ENCODE assay signal across 9 cellular contexts in genomic region chr15:76060098-76060989, GRCh38. TPM values are rescaled to one million over a fixed set of nuclear protein-coding genes. Genes with fewer than 3 reads are reported as not detected.
DNase-seq lines count a peak whose midpoint lies in the region; ATAC-seq and TF ChIP-seq lines count a peak whose summit lies in the region.
"Had no signal": no experiment of that assay in that cellular context is flagged by ENCODE, and none has a peak within 500 bp of the region (broad histone marks: within the 10 kb centered on the region; RNA-seq: fewer than 3 reads in every experiment).

No MANE protein-coding gene starts in this region.

- H3K9me2 ChIP-seq in PC-3 (replicated peaks; ENCODE audit: low read length), result no peaks in the 10 kb centered on the region

- H3K36me3 Mint-ChIP-seq in MCF 10A (ENCODE audit: insufficient read depth, unreplicated experiment), result no peaks in the 10 kb centered on the region

- H3K36me3 ChIP-seq in ES-I3 (ENCODE audit: insufficient read depth, low read length), result no peaks in the 10 kb centered on the region
- no peaks in the 10 kb centered on the region for H3K36me3 ChIP-seq in PC-3 (ENCODE audit: low read depth, low read length)
- H3K36me3 ChIP-seq in tibial nerve, result no peaks in the 10 kb centered on the region

- H3K9ac ChIP-seq in ES-I3 (ENCODE audit: low read depth, low read length) (peak overlapping the region; percentile 58), PC-3 (ENCODE audit: low read length) (no peak overlapping the region)

- no peaks in the 10 kb centered on the region for H3K79me2 ChIP-seq in PC-3 (ENCODE audit: low read length)

- H3F3A ChIP-seq in PC-3 (ENCODE audit: low read length, unreplicated experiment), result no peaks in the 10 kb centered on the region

- TF ChIP-seq CTCF in PC-3 (conservative IDR thresholded peaks at IDR 0.05; ENCODE audit: low read depth, low read length), result no peak
- no peak for TF ChIP-seq CTCF in MCF 10A (IDR thresholded peaks at IDR 0.05; ENCODE audit: unreplicated experiment)
- TF ChIP-seq CTCF in tibial nerve (IDR thresholded peaks at IDR 0.05), result no peak

- WGBS in tibial nerve, 2 donors, result 16 to 20% methylated on average over 20 to 21 of the region's 21 CpGs

- H3K27me3 Mint-ChIP-seq in MCF 10A (ENCODE audit: insufficient read depth, unreplicated experiment), result peaks cover 39% of the 10 kb centered on the region

- DNase-seq in PC-3 (no peak), MCF 10A (ENCODE audit: unreplicated experiment) (no peak), tibial nerve (ENCODE audit: low spot score in 2 of 2) (no peak), NCI-H69 (lab: John Stamatoyannopoulos, UW) (no peak), NOMO-1 treated with dmso at 0.1 percent for 144 hours (lab: John Stamatoyannopoulos, UW; ENCODE audit: unreplicated experiment) (no peak)

- CTCF ChIA-PET in PC-3 (lab: Charles Lee) (interaction anchor here (0.5 to 0.6 kb wide), 3 partner anchors 27 to 337 kb away, joined by 6 to 7 read pairs (median 6); a partner anchor contains a TSS), MCF 10A (lab: Yijun Ruan, JAX) (interaction anchor here (0.6 to 9.6 kb wide), 10 partner anchors 12 to 867 kb away, joined by 3 to 264 read pairs (median 4); no protein-coding TSS in a partner anchor)

- ATAC-seq in PC-3 (no peak), GM19467 (IDR thresholded peaks at IDR 0.05; ENCODE audit: unreplicated experiment) (no peak)

- peak overlapping the region; percentile 77 for H2AFZ ChIP-seq in PC-3 (ENCODE audit: low read length)

- BruUV-seq in PC-3 (replicated peaks; lab: Mats Ljungman, UMichigan) (no TSS peak), MCF 10A (replicated peaks; lab: Mats Ljungman, UMichigan) (no TSS peak)

- intact Hi-C loops in PC-3 (cut with micrococcal nuclease), result no loop called here
- intact Hi-C loops in MCF 10A (cut with micrococcal nuclease), result no loop called here

- no peak for TF ChIP-seq EP300 in tibial nerve (IDR thresholded peaks at IDR 0.05)

- H3K9me3 ChIP-seq in ES-I3 (ENCODE audit: control insufficient read depth, insufficient read depth, low read length) (no peaks in the 10 kb centered on the region), PC-3 (ENCODE audit: low read length) (no peaks in the 10 kb centered on the region), mononuclear cell (ENCODE audit: low read depth, low read length) (no peaks in the 10 kb centered on the region), tibial nerve (no peaks in the 10 kb centered on the region)

- peak overlapping the region; percentile 67 for H3K4me3 ChIP-seq in PC-3 (ENCODE audit: low read length)
- peak overlapping the region; percentile 28 for H3K4me3 ChIP-seq in mononuclear cell (ENCODE audit: low read length)
- peak overlapping the region; percentile 17 to 64 (median 30) for H3K4me3 ChIP-seq in tibial nerve

- no peaks in the 10 kb centered on the region for H4K20me1 ChIP-seq in PC-3 (ENCODE audit: low read length)

- no peaks in the 10 kb centered on the region for H3K9me3 Mint-ChIP-seq in MCF 10A (ENCODE audit: unreplicated experiment)

- POLR2A ChIA-PET in PC-3 (lab: Charles Lee; ENCODE audit: unreplicated experiment) (no interaction called here), MCF 10A (lab: Yijun Ruan, JAX) (interaction anchor here (0.6 to 3.7 kb wide), 9 partner anchors 12 to 1268 kb away, joined by 3 to 51 read pairs (median 3); no protein-coding TSS in a partner anchor)

- peak overlapping the region; percentile 86 for H3K4me2 ChIP-seq in PC-3 (ENCODE audit: low read length)

- H3K27ac Mint-ChIP-seq in MCF 10A (ENCODE audit: low read depth, unreplicated experiment), result no peak overlapping the region

- H3K4me3 Mint-ChIP-seq in MCF 10A (ENCODE audit: unreplicated experiment), result peak overlapping the region; percentile 55

- H3K27ac ChIP-seq in PC-3 (ENCODE audit: low read length) (no peak overlapping the region), tibial nerve (no peak overlapping the region)

- H3K4me1 ChIP-seq in ES-I3 (ENCODE audit: insufficient read depth, low read length) (peaks cover 21% of the 10 kb centered on the region), PC-3 (ENCODE audit: insufficient read depth, low read length) (peaks cover 7% of the 10 kb centered on the region; the same call in 1 of the 2 replicates), mononuclear cell (ENCODE audit: insufficient read depth, low read length) (peaks cover 37% of the 10 kb centered on the region), tibial nerve (peaks cover 0 to 25% (median 2%) of the 10 kb centered on the region in 4 donors)

- peaks cover 16% of the 10 kb centered on the region for H3K4me1 Mint-ChIP-seq in MCF 10A (ENCODE audit: insufficient read depth, unreplicated experiment)

- no peak for TF ChIP-seq POLR2A in tibial nerve (IDR thresholded peaks at IDR 0.05)

- H3K27me3 ChIP-seq in PC-3 (ENCODE audit: low read length), result peaks cover 62% of the 10 kb centered on the region
- peaks cover 53% of the 10 kb centered on the region for H3K27me3 ChIP-seq in mononuclear cell (ENCODE audit: insufficient read depth, low read length)
- H3K27me3 ChIP-seq in tibial nerve, result peaks cover 0 to 37% of the 10 kb centered on the region in 2 donors

RNA-seq across cellular contexts. Expression of gene TMEM266, which starts 0.6 kb away (rescaled TPM):
- total RNA-seq in PC-3 (2014; rRNA removed) (not detected in 2 replicates), MCF 10A (2022) (not detected in 2 replicates), mononuclear cell (not detected), tibial nerve (under 1 TPM in 2 of 4 donors, not detected in 2; 0.30 to 0.42 TPM)
- total RNA-seq: myocyte had no signal

RNA-seq across cellular contexts. Expression of gene NRG4, which starts 48.1 kb away (rescaled TPM):
- total RNA-seq in PC-3 (2014; rRNA removed) (2.8 and 3.1 TPM in 2 replicates), MCF 10A (2022) (not detected in 2 replicates), mononuclear cell (0.84 TPM), tibial nerve (under 1 TPM in 1 of 4 donors, not detected in 3; 0.44 TPM)
- total RNA-seq: myocyte had no signal
